Comparison of ENCODE assay signal across 9 cellular contexts in the genomic region with DNA sequence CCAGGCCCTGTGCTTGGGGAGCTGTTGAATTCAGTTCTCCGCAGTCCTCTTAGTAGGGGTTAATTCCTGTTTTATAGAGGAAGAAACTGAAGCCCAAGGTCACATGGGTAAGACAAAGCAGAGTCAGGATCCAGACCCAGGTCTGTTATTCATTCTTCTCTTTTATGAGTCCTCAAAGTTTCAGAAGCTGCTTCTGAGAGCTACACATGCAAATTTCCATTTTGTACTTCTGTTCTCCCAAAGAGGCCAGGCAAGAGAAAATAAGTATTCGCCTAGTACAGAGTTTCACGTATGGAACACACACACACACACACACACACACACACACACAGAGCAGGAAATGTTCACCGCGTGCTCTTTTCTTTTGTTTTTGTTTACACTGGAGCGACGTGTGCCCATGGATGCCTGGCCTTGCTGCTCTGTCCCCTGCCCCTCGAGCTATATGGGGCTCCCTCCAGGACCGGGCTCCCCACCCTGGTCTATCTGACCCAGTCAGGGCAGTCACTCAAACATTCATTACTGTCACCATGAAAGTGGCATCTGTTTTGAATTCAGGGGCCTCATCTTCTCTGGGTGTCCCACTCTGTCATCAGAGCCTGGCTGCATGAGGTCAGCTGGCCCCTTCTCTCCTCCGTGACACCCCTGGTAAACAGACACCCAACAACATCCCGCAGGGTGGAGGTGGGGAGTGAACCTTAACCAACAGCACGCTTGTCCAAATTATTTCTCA.
DNase-seq lines count a peak whose midpoint lies in the region; ATAC-seq and TF ChIP-seq lines count a peak whose summit lies in the region.
"Had no signal": no experiment of that assay in that cellular context is flagged by ENCODE, and none has a peak within 500 bp of the region (broad histone marks: within the 10 kb centered on the region; RNA-seq: fewer than 3 reads in every experiment).

No MANE protein-coding gene starts in this region.

- peaks cover 45 to 74% (median 67%) of the 10 kb centered on the region in 4 donors for H3K4me1 ChIP-seq in esophagus muscularis mucosa

- peak; percentile 83 for DNase-seq in GM12864 (ENCODE audit: low read depth)
- DNase-seq in esophagus muscularis mucosa (ENCODE audit: extremely low spot score) = no peak
- DNase-seq in activated CD8-positive, alpha-beta memory T cell treated with anti-CD3 and anti-CD28 coated beads, Interleukin-2, amount 50 U/mL, for 48 hours = no peak
- no peak for DNase-seq in activated CD4-positive, alpha-beta T cell treated with anti-CD3 and anti-CD28 coated beads, Interleukin-2, amount 10 ng/mL, durations not matched to agents 7 days and 5 days
- no peak for DNase-seq in 8988T
- DNase-seq in activated CD4-positive, alpha-beta memory T cell treated with anti-CD3 and anti-CD28 coated beads for 36 hours = no peak
- DNase-seq: psoas muscle had no signal

- POLR2A ChIA-PET in activated CD4-positive, alpha-beta T cell treated with anti-CD3 and anti-CD28 coated beads, Interleukin-2, amount 10 ng/mL, durations not matched to agents 7 days and 5 days (lab: Charles Lee) = no interaction called here
- POLR2A ChIA-PET in activated CD4-positive, alpha-beta memory T cell treated with anti-CD3 and anti-CD28 coated beads for 36 hours (lab: Charles Lee) = no interaction called here

- no peaks in the 10 kb centered on the region for H3K9me3 Mint-ChIP-seq in activated CD4-positive, alpha-beta T cell treated with anti-CD3 and anti-CD28 coated beads, Interleukin-2, amount 10 ng/mL, durations not matched to agents 7 days and 5 days
- no peaks in the 10 kb centered on the region for H3K9me3 Mint-ChIP-seq in activated CD4-positive, alpha-beta memory T cell treated with anti-CD3 and anti-CD28 coated beads for 36 hours

- no peaks in the 10 kb centered on the region for H3K9me3 ChIP-seq in esophagus muscularis mucosa
- H3K9me3 ChIP-seq: psoas muscle had no signal

- no peak for TF ChIP-seq CTCF in GM12864 (IDR thresholded peaks at IDR 0.05; ENCODE audit: low read depth, low read length, missing control alignments)
- TF ChIP-seq CTCF in esophagus muscularis mucosa (IDR thresholded peaks at IDR 0.05) = no peak

- H3K27ac Mint-ChIP-seq in activated CD4-positive, alpha-beta T cell treated with anti-CD3 and anti-CD28 coated beads, Interleukin-2, amount 10 ng/mL, durations not matched to agents 7 days and 5 days = no peak overlapping the region
- H3K27ac Mint-ChIP-seq in activated CD4-positive, alpha-beta memory T cell treated with anti-CD3 and anti-CD28 coated beads for 36 hours = no peak overlapping the region

- peak overlapping the region in 3 of 4 donors; percentile 6 to 20 (median 19) for H3K27ac ChIP-seq in esophagus muscularis mucosa (replicated peaks in 1 of 4)
- H3K27ac ChIP-seq: psoas muscle had no signal

- peak; percentile 87 for ATAC-seq in GM21515 (IDR thresholded peaks at IDR 0.05; ENCODE audit: unreplicated experiment)
- ATAC-seq in HG03571 (IDR thresholded peaks at IDR 0.05; ENCODE audit: unreplicated experiment) = peak; percentile 96

- H3K36me3 ChIP-seq in esophagus muscularis mucosa = no peaks in the 10 kb centered on the region

- 64% methylated on average over 12 of the region's 12 CpGs for WGBS in esophagus muscularis mucosa

- intact Hi-C loops in esophagus muscularis mucosa (cut with DNase I) = no loop called here
- intact Hi-C loops in activated CD4-positive, alpha-beta memory T cell treated with anti-CD3 and anti-CD28 coated beads for 36 hours (cut with micrococcal nuclease) = no loop called here

- no peaks in the 10 kb centered on the region for H3K36me3 Mint-ChIP-seq in activated CD4-positive, alpha-beta T cell treated with anti-CD3 and anti-CD28 coated beads, Interleukin-2, amount 10 ng/mL, durations not matched to agents 7 days and 5 days (ENCODE audit: low read depth)
- H3K36me3 Mint-ChIP-seq in activated CD4-positive, alpha-beta memory T cell treated with anti-CD3 and anti-CD28 coated beads for 36 hours = no peaks in the 10 kb centered on the region

- no peak for TF ChIP-seq POLR2A in esophagus muscularis mucosa (IDR thresholded peaks at IDR 0.05; ENCODE audit: low read depth)

- CTCF ChIA-PET in activated CD4-positive, alpha-beta T cell treated with anti-CD3 and anti-CD28 coated beads, Interleukin-2, amount 10 ng/mL, durations not matched to agents 7 days and 5 days (lab: Charles Lee) = no interaction called here
- CTCF ChIA-PET in activated CD4-positive, alpha-beta memory T cell treated with anti-CD3 and anti-CD28 coated beads for 36 hours (lab: Charles Lee) = no interaction called here

- peaks cover 8% of the 10 kb centered on the region for H3K27me3 Mint-ChIP-seq in activated CD4-positive, alpha-beta T cell treated with anti-CD3 and anti-CD28 coated beads, Interleukin-2, amount 10 ng/mL, durations not matched to agents 7 days and 5 days
- H3K27me3 Mint-ChIP-seq in activated CD4-positive, alpha-beta memory T cell treated with anti-CD3 and anti-CD28 coated beads for 36 hours = no peaks in the 10 kb centered on the region

- no peak overlapping the region for H3K4me3 Mint-ChIP-seq in activated CD4-positive, alpha-beta T cell treated with anti-CD3 and anti-CD28 coated beads, Interleukin-2, amount 10 ng/mL, durations not matched to agents 7 days and 5 days
- no peak overlapping the region for H3K4me3 Mint-ChIP-seq in activated CD4-positive, alpha-beta memory T cell treated with anti-CD3 and anti-CD28 coated beads for 36 hours

- no peaks in the 10 kb centered on the region for H3K27me3 ChIP-seq in esophagus muscularis mucosa

- no peak for TF ChIP-seq EP300 in esophagus muscularis mucosa (IDR thresholded peaks at IDR 0.05)

- H3K4me1 Mint-ChIP-seq in activated CD4-positive, alpha-beta T cell treated with anti-CD3 and anti-CD28 coated beads, Interleukin-2, amount 10 ng/mL, durations not matched to agents 7 days and 5 days = no peaks in the 10 kb centered on the region
- H3K4me1 Mint-ChIP-seq in activated CD4-positive, alpha-beta memory T cell treated with anti-CD3 and anti-CD28 coated beads for 36 hours (ENCODE audit: low read depth) = no peaks in the 10 kb centered on the region

- H3K4me3 ChIP-seq in GM12864 (ENCODE audit: low read depth, low read length) (no peak overlapping the region), esophagus muscularis mucosa (no peak overlapping the region)
- H3K4me3 ChIP-seq: psoas muscle had no signal
